8 cellular contexts compared by ENCODE assay signal in the genomic region with DNA sequence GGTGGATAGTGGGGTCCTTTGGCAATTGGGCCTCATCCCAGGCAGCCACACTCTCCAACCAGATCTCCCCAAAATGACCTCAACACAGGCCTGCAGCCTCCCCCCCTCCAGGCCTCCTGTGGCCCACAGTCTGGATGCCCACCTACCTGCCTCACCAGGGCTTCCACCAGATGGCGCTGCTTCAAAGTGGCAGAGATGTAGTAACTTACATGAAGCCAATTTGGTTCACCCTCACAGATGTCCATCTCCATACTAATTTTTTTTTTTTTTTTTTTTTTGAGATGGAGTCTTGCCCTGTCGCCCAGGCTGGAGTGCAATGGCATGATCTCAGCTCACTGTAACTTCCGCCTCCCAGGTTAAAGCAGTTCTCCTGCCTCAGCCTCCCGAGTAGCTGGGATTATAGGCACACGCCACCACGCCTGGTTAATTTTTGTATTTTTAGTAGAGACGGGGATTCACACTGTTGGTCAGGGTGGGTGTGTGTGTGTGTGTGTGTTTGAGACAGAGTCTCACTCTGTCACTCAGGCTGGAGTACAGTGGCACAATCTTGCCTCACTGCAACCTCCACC. TPM values are rescaled to one million over a fixed set of nuclear protein-coding genes. Genes with fewer than 3 reads are reported as not detected.
DNase-seq lines count a peak whose midpoint lies in the region; ATAC-seq and TF ChIP-seq lines count a peak whose summit lies in the region.
"Not testable (repeated sequence)": the region's sequence is repeated elsewhere in the genome, so short reads cannot be mapped to it uniquely, and the experiment has no call there.

No MANE protein-coding gene starts in this region.

- TF ChIP-seq CTCF in NB4 (IDR thresholded peaks at IDR 0.05; ENCODE audit: low read depth, low read length) (peak; percentile 90), liver (IDR thresholded peaks at IDR 0.05; ENCODE audit: low read depth, low read length, missing input control) (peak; percentile 72)

- not testable (repeated sequence) for H3K9ac ChIP-seq in liver (ENCODE audit: low read depth in 1 of 2, low read length in 2 of 2)

- H3K4me3 ChIP-seq in NB4 (ENCODE audit: low read depth, low read length); liver (ENCODE audit: low read depth in 1 of 3, low read length in 3 of 3): not testable (repeated sequence)

- not testable (repeated sequence) for H3K4me1 Mint-ChIP-seq in effector memory CD8-positive, alpha-beta T cell (ENCODE audit: low read depth in 2 of 2)

- not testable (repeated sequence) for H3K4me3 Mint-ChIP-seq in effector memory CD8-positive, alpha-beta T cell

- not testable (repeated sequence) for H3K4me1 ChIP-seq in liver (ENCODE audit: control insufficient read depth in 4 of 4, insufficient read depth in 4 of 4, low read length in 3 of 4)

- not testable (repeated sequence) for H3K27ac Mint-ChIP-seq in effector memory CD8-positive, alpha-beta T cell

- H3K36me3 Mint-ChIP-seq in effector memory CD8-positive, alpha-beta T cell (ENCODE audit: insufficient read depth), result not testable (repeated sequence)

- not testable (repeated sequence) for H3K27me3 Mint-ChIP-seq in effector memory CD8-positive, alpha-beta T cell

- not testable (repeated sequence) for TF ChIP-seq POLR2A in NB4 (IDR thresholded peaks at IDR 0.05; ENCODE audit: extremely low read depth, insufficient read length)

- H3K27me3 ChIP-seq in liver (ENCODE audit: control insufficient read depth in 4 of 4, insufficient read depth in 4 of 4, low read length in 3 of 4), result not testable (repeated sequence)

- TF ChIP-seq RAD21 in liver (IDR thresholded peaks at IDR 0.05), result peak; percentile 80 to 85

- WGBS in liver, result 70% methylated on average over 7 of the region's 7 CpGs

- DNase-seq in ACHN (peak; percentile 67), NB4 (ENCODE audit: low read depth) (peak; percentile 71), SHP77 (lab: John Stamatoyannopoulos, UW) (peak; percentile 9 to 63), activated T-cell treated with anti-CD3 and anti-CD28 coated beads for 4 hours (peak; percentile 78)
- DNase-seq in effector memory CD8-positive, alpha-beta T cell, result peak; percentile 76 to 83 (median 77)
- peak; percentile 74 for DNase-seq in stimulated activated CD4-positive, alpha-beta T cell treated with anti-CD3 and anti-CD28 coated beads, Interleukin-2, amount 100 ng/mL, for 4 hours (ENCODE audit: low read depth)

- peaks cover 7 to 26% (median 15%) of the 10 kb centered on the region in 4 donors for H3K36me3 ChIP-seq in liver (ENCODE audit: control insufficient read depth in 4 of 4, insufficient read depth in 3 of 4, low read depth in 1 of 4, low read length in 3 of 4)

- H3K9me3 ChIP-seq in liver (ENCODE audit: control insufficient read depth in 4 of 4, low read length in 3 of 4), result not testable (repeated sequence)

- not testable (repeated sequence) for H3K27ac ChIP-seq in liver (ENCODE audit: low read depth in 1 of 2, low read length in 2 of 2)

- in situ Hi-C loops in ACHN (cut with HindIII; ENCODE audit: low pct_ligation_motif_present, low pct_unique_long_range_greater_than_20kb, low sequenced_read_pairs), result not testable (repeated sequence)

- not testable (repeated sequence) for H3K9me3 Mint-ChIP-seq in effector memory CD8-positive, alpha-beta T cell

- ATAC-seq in GM18868 (IDR thresholded peaks at IDR 0.05; ENCODE audit: unreplicated experiment), result peak; percentile 49
- peak; percentile 81 for ATAC-seq in effector memory CD8-positive, alpha-beta T cell (replicated peaks)

RNA-seq across cellular contexts. Expression of a gene that starts 33.6 kb away (rescaled TPM):
- total RNA-seq in liver, result 100 to 1,000 TPM in 1 of 2 donors, 10 to 100 TPM in 1; 60.2 to 192 TPM
- polyA plus RNA-seq in liver, result 10 to 100 TPM; 56.2 to 64.6 TPM
